14 cellular contexts compared by ENCODE assay signal in the genomic region with DNA sequence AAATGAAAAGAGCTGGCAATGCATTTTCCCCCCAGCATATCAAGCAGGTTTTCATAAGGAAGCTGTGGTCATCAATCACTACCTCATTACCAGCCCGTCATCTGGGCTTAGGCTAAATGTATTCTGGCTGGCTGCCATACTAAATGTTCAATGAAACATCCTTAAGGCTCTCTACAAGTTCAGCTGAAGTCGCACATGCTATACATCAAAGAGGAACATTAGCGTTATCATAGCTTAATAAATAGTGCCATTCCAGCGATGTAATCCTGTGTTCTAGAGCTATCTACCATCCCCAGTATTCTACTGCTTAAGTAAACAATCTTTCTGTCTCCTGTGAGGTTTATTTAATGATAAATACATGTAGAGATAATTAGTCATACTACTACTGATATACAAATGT.
DNase-seq lines count a peak whose midpoint lies in the region; ATAC-seq and TF ChIP-seq lines count a peak whose summit lies in the region.
"Had no signal": no experiment of that assay in that cellular context is flagged by ENCODE, and none has a peak within 500 bp of the region (broad histone marks: within the 10 kb centered on the region; RNA-seq: fewer than 3 reads in every experiment).

No MANE protein-coding gene starts in this region.

- H2AFZ ChIP-seq in SK-N-SH (ENCODE audit: low read depth), result no peak overlapping the region

- POLR2A ChIA-PET in SK-N-SH (lab: Yijun Ruan, JAX), result interaction anchor here (0.7 kb wide), 1 partner anchor 28 kb away, joined by 3 read pairs; no protein-coding TSS in a partner anchor

- ATAC-seq in activated naive CD4-positive, alpha-beta T cell treated with anti-CD3 and anti-CD28 coated beads, Interleukin-2, amount 50 U/mL, for 72 hours, result no peak
- no peak for ATAC-seq in GM19328 (IDR thresholded peaks at IDR 0.05; ENCODE audit: unreplicated experiment)
- ATAC-seq in HG02759 (IDR thresholded peaks at IDR 0.05; ENCODE audit: unreplicated experiment), result no peak
- no peak for ATAC-seq in GM21723 (IDR thresholded peaks at IDR 0.05; ENCODE audit: unreplicated experiment)
- ATAC-seq: GM12878, natural killer cell had no signal

- CTCF ChIA-PET in SK-N-SH (lab: Yijun Ruan, JAX), result interaction anchor here (0.8 to 1.0 kb wide), 2 partner anchors 18 to 415 kb away, joined by 3 to 4 read pairs; no protein-coding TSS in a partner anchor

- peaks cover 13 to 20% of the 10 kb centered on the region in 2 experiments; a peak in 3 of 4 replicates for H3K4me1 ChIP-seq in SK-N-SH (ENCODE audit: control insufficient read depth in 1 of 2, insufficient read depth in 2 of 2, low read depth in 1 of 2, low read length in 1 of 2)

- no peaks in the 10 kb centered on the region for H3K27me3 ChIP-seq in SK-N-SH (ENCODE audit: insufficient read depth)

- peaks cover 13% of the 10 kb centered on the region for H3F3A ChIP-seq in SK-N-SH (replicated peaks; ENCODE audit: insufficient read depth)

- no peaks in the 10 kb centered on the region; the same call in 1 of the 2 replicates for H3K79me2 ChIP-seq in SK-N-SH (ENCODE audit: insufficient read depth)

- H3K4me2 ChIP-seq in SK-N-SH, result no peak overlapping the region

- TF ChIP-seq EP300 in SK-N-SH (IDR thresholded peaks at IDR 0.05; ENCODE audit: borderline replicate concordance in 1 of 2, low read depth in 1 of 2, low read length in 1 of 2), result peak; percentile 13 to 89; a peak in 3 of 4 replicates

- no peak for TF ChIP-seq CTCF in SK-N-SH (IDR thresholded peaks at IDR 0.05)

- H3K9ac ChIP-seq in SK-N-SH, result no peak overlapping the region

- no peaks in the 10 kb centered on the region for H4K20me1 ChIP-seq in SK-N-SH (ENCODE audit: insufficient read depth)

- TF ChIP-seq RAD21 in SK-N-SH (IDR thresholded peaks at IDR 0.05; ENCODE audit: low read length), result 0 out of 2 replicates have a peak, but pooled peaks have one; percentile 7

- no peak overlapping the region for H3K27ac Mint-ChIP-seq in activated naive CD4-positive, alpha-beta T cell treated with anti-CD3 and anti-CD28 coated beads, Interleukin-2, amount 50 U/mL, for 72 hours
- H3K27ac Mint-ChIP-seq: natural killer cell had no signal

- 27% methylated on average over 3 of the region's 4 CpGs for WGBS in SK-N-SH (ENCODE audit: low lambda C conversion rate)

- H3K9me3 ChIP-seq in SK-N-SH, result no peaks in the 10 kb centered on the region

- H3K36me3 ChIP-seq in SK-N-SH (replicated peaks in 1 of 2; ENCODE audit: control insufficient read depth in 1 of 2, insufficient read depth in 2 of 2, low read length in 1 of 2), result peaks cover 0 to 14% of the 10 kb centered on the region in 2 experiments

- H3K27ac ChIP-seq in SK-N-SH (ENCODE audit: low read depth in 2 of 2, low read length in 1 of 2), result peak overlapping the region in 1 of 2 experiments; percentile 90; a peak in 1 of 4 replicates

- no peaks in the 10 kb centered on the region for H3K36me3 Mint-ChIP-seq in activated naive CD4-positive, alpha-beta T cell treated with anti-CD3 and anti-CD28 coated beads, Interleukin-2, amount 50 U/mL, for 72 hours
- H3K36me3 Mint-ChIP-seq: natural killer cell had no signal

- DNase-seq in EH (ENCODE audit: low read depth) (peak; percentile 36), NCI-H2171 (lab: John Stamatoyannopoulos, UW) (peak; percentile 16), SK-N-SH (peak; percentile 31), kidney glomerular epithelial cell (lab: John Stamatoyannopoulos, UW) (peak; percentile 76)
- no peak for DNase-seq in activated naive CD4-positive, alpha-beta T cell treated with anti-CD3 and anti-CD28 coated beads, Interleukin-2, amount 50 U/mL, for 72 hours (ENCODE audit: low spot score in 2 of 2)
- DNase-seq: activated CD4-positive, alpha-beta T cell treated with anti-CD3 and anti-CD28 coated beads for 48 hours; CD4-positive, alpha-beta memory T cell; natural killer cell; NCI-H1048; stimulated activated naive CD4-positive, alpha-beta T cell had no signal

- peaks cover 0 to 4% of the 10 kb centered on the region in 2 donors for H3K9me3 Mint-ChIP-seq in activated naive CD4-positive, alpha-beta T cell treated with anti-CD3 and anti-CD28 coated beads, Interleukin-2, amount 50 U/mL, for 72 hours
- H3K9me3 Mint-ChIP-seq: natural killer cell had no signal

- H3K4me3 ChIP-seq in SK-N-SH (ENCODE audit: low read depth in 2 of 2, low read length in 1 of 2), result no peak overlapping the region
- H3K4me3 ChIP-seq: GM12878 had no signal

- H3K9me2 ChIP-seq in SK-N-SH, result no peaks in the 10 kb centered on the region

TF ChIP-seq in SK-N-SH, 30 proteins besides CTCF, POLR2A, EP300 and RAD21:
- TF ChIP-seq RCOR1 (IDR thresholded peaks at IDR 0.05; ENCODE audit: low read length), result peak; percentile 84; the same call in 1 of the 2 replicates
- TF ChIP-seq SIN3A (IDR thresholded peaks at IDR 0.05; ENCODE audit: borderline replicate concordance, low read depth, low read length), result no peak
- TF ChIP-seq RXRA (IDR thresholded peaks at IDR 0.05; ENCODE audit: borderline replicate concordance, low read depth), result no peak
- TF ChIP-seq GABPA (IDR thresholded peaks at IDR 0.05; ENCODE audit: low read depth), result no peak
- TF ChIP-seq NFIC (IDR thresholded peaks at IDR 0.05; ENCODE audit: borderline replicate concordance), result peak; percentile 66
- peak; percentile 63; the same call in 1 of the 2 replicates for TF ChIP-seq TCF12 (IDR thresholded peaks at IDR 0.05)
- TF ChIP-seq, protein P1, sequence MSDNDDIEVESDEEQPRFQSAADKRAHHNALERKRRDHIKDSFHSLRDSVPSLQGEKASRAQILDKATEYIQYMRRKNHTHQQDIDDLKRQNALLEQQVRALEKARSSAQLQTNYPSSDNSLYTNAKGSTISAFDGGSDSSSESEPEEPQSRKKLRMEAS (IDR thresholded peaks at IDR 0.05; ENCODE audit: low read depth), result no peak
- TF ChIP-seq TEAD4 (IDR thresholded peaks at IDR 0.05; ENCODE audit: borderline replicate concordance, insufficient read depth), result peak; percentile 35; the same call in 1 of the 2 replicates
- TF ChIP-seq MEF2A (IDR thresholded peaks at IDR 0.05; ENCODE audit: borderline replicate concordance, low read depth), result no peak
- TF ChIP-seq SMC3 (IDR thresholded peaks at IDR 0.05; ENCODE audit: low read depth, low read length), result peak; percentile 4; the same call in 1 of the 2 replicates
- TF ChIP-seq FOXJ3 (CRISPR knock-in tag; IDR thresholded peaks at IDR 0.05), result peak; percentile 79
- TF ChIP-seq CHD2 (IDR thresholded peaks at IDR 0.05; ENCODE audit: low read length, partially characterized antibody), result peak; percentile 9
- TF ChIP-seq, protein P2, sequence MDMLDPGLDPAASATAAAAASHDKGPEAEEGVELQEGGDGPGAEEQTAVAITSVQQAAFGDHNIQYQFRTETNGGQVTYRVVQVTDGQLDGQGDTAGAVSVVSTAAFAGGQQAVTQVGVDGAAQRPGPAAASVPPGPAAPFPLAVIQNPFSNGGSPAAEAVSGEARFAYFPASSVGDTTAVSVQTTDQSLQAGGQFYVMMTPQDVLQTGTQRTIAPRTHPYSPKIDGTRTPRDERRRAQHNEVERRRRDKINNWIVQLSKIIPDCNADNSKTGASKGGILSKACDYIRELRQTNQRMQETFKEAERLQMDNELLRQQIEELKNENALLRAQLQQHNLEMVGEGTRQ (IDR thresholded peaks at IDR 0.05; ENCODE audit: borderline replicate concordance, low read depth, low read length), result no peak
- TF ChIP-seq, protein P3, sequence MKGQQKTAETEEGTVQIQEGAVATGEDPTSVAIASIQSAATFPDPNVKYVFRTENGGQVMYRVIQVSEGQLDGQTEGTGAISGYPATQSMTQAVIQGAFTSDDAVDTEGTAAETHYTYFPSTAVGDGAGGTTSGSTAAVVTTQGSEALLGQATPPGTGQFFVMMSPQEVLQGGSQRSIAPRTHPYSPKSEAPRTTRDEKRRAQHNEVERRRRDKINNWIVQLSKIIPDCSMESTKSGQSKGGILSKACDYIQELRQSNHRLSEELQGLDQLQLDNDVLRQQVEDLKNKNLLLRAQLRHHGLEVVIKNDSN (IDR thresholded peaks at IDR 0.05; ENCODE audit: borderline replicate concordance, low read depth), result no peak
- peak; percentile 25; the same call in 1 of the 2 replicates for TF ChIP-seq MXI1 (IDR thresholded peaks at IDR 0.05; ENCODE audit: low read depth, low read length)
- TF ChIP-seq GATA2 (CRISPR knock-in tag; IDR thresholded peaks at IDR 0.05), result peak; percentile 94
- no peak for TF ChIP-seq FOSL2 (IDR thresholded peaks at IDR 0.05; ENCODE audit: borderline replicate concordance, low read depth)
- TF ChIP-seq RFX5 (IDR thresholded peaks at IDR 0.05; ENCODE audit: low read length), result no peak; the same call in 1 of the 2 replicates
- TF ChIP-seq EZH2phosphoT487 (IDR thresholded peaks at IDR 0.05; ENCODE audit: borderline replicate concordance, low read depth), result no peak
- peak; percentile 40; the same call in 1 of the 2 replicates for TF ChIP-seq POLR2AphosphoS5 (IDR thresholded peaks at IDR 0.05; ENCODE audit: low read depth, low read length)
- TF ChIP-seq, protein P4, sequence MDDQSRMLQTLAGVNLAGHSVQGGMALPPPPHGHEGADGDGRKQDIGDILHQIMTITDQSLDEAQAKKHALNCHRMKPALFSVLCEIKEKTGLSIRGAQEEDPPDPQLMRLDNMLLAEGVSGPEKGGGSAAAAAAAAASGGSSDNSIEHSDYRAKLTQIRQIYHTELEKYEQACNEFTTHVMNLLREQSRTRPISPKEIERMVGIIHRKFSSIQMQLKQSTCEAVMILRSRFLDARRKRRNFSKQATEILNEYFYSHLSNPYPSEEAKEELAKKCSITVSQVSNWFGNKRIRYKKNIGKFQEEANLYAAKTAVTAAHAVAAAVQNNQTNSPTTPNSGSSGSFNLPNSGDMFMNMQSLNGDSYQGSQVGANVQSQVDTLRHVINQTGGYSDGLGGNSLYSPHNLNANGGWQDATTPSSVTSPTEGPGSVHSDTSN (IDR thresholded peaks at IDR 0.05), result peak; percentile 78

Comparison
In these comparisons a context has a peak if more than half of its experiments do, and no peak if none do; other contexts are left out.
1. DNase-seq: peak in EH (single experiment), NCI-H2171 (single experiment), SK-N-SH (single experiment) and kidney glomerular epithelial cell (single experiment); none in activated naive CD4-positive, alpha-beta T cell treated with anti-CD3 and anti-CD28 coated beads, Interleukin-2, amount 50 U/mL, for 72 hours (0 of 2).